In the genomic region with DNA sequence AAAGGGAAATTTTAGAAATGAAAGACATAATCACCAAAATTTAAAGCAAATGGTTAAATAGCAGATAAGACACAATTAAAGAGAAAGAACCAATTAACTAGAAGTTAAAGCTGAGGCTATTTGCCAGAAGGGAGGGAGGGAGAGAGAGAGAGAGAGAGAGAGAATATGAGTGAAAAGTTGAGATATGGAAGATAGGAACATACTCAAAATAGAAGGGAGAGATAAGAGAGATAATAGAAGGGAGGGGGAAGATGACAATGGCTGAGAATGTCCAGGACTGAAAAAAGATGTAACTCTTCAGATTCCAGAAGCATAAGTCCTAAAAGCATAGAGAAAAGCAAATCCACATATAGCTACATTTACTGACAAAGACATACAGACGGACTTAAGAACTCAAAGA, we compare ENCODE assay signal across 26 cellular contexts.
"Had no signal": no experiment of that assay in that cellular context is flagged by ENCODE, and none has a peak within 500 bp of the region (broad histone marks: within the 10 kb centered on the region; RNA-seq: fewer than 3 reads in every experiment).

No MANE protein-coding gene starts in this region.

- H3K27ac ChIP-seq: stomach, suprapubic skin, transverse colon, uterus had no signal

- H3K4me3 ChIP-seq: mucosa of descending colon, stomach, suprapubic skin, transverse colon, uterus had no signal

- H3K4me3 Mint-ChIP-seq: activated naive CD8-positive, alpha-beta T cell treated with anti-CD3 and anti-CD28 coated beads, Interleukin-2, amount 10 ng/mL, durations not matched to agents 7 days and 5 days; activated T-cell treated with anti-CD3 and anti-CD28 coated beads, Interleukin-2, amount 50 U/mL, for 4 hours; dendritic cell treated with granulocyte-macrophage colony-stimulating factor and Interleukin-4, amounts not matched to agents 40 ng/mL and 50 ng/mL, for 4 days; memory B cell; neural crest cell; stimulated activated memory B cell treated with anti-CD40 and anti-IgM and Interleukin-4, amounts not matched to agents 10 μg/mL and 1 μg/mL and 100 μg/mL, for 72 hours had no signal

- H3K27ac Mint-ChIP-seq: activated naive CD8-positive, alpha-beta T cell treated with anti-CD3 and anti-CD28 coated beads, Interleukin-2, amount 10 ng/mL, durations not matched to agents 7 days and 5 days; activated T-helper 2 cell treated with anti-CD3 and anti-CD28 coated beads, Interferon-gamma antibody, Interleukin-2, Interleukin-4, amounts not matched to agents 10 μg/mL and 5 μg/mL and 100 μg/mL, durations not matched to agents 14 hours and 24 hours and 36 hours; dendritic cell treated with granulocyte-macrophage colony-stimulating factor and Interleukin-4, amounts not matched to agents 40 ng/mL and 50 ng/mL, for 4 days; memory B cell; stimulated activated memory B cell treated with anti-CD40 and anti-IgM and Interleukin-4, amounts not matched to agents 10 μg/mL and 1 μg/mL and 100 μg/mL, for 72 hours had no signal

- H3K27me3 Mint-ChIP-seq: activated naive CD8-positive, alpha-beta T cell treated with anti-CD3 and anti-CD28 coated beads, Interleukin-2, amount 10 ng/mL, durations not matched to agents 7 days and 5 days; dendritic cell treated with granulocyte-macrophage colony-stimulating factor and Interleukin-4, amounts not matched to agents 40 ng/mL and 50 ng/mL, for 4 days had no signal

- DNase-seq: activated CD4-positive, alpha-beta T cell treated with anti-CD3 and anti-CD28 coated beads for 4 hours; activated CD4-positive, alpha-beta T cell treated with anti-CD3 and anti-CD28 coated beads, Interleukin-2, amount 50 U/mL, for 48 hours; activated CD4-positive, CD25-positive, alpha-beta regulatory T cell; activated CD8-positive, alpha-beta memory T cell treated with anti-CD3 and anti-CD28 coated beads, Interleukin-2, amount 50 U/mL, for 48 hours; activated naive CD4-positive, alpha-beta T cell; activated naive CD8-positive, alpha-beta T cell treated with anti-CD3 and anti-CD28 coated beads, Interleukin-2, amount 10 ng/mL, durations not matched to agents 7 days and 5 days; activated T-cell treated with anti-CD3 and anti-CD28 coated beads, Interleukin-2, amount 50 U/mL, for 4 hours; effector CD4-positive, alpha-beta T cell; foreskin melanocyte; hippocampal formation; mucosa of descending colon; occipital lobe; posterior cingulate gyrus; small intestine; stimulated activated CD4-positive, alpha-beta T cell treated with anti-CD3 and anti-CD28 coated beads, Interleukin-15, amount 100 ng/mL, for 24 hours; stomach; SW 1271; transverse colon; uterus had no signal

- H3K36me3 ChIP-seq: stomach, suprapubic skin, transverse colon, uterus had no signal

- ATAC-seq: activated T-cell treated with anti-CD3 and anti-CD28 coated beads, Interleukin-2, amount 50 U/mL, for 4 hours; mucosa of descending colon; sciatic nerve; stimulated activated memory B cell treated with anti-CD40 and anti-IgM and Interleukin-4, amounts not matched to agents 10 μg/mL and 1 μg/mL and 100 μg/mL, for 72 hours had no signal

- H3K4me1 ChIP-seq: transverse colon, uterus had no signal

- H3K9me3 ChIP-seq: mucosa of descending colon, suprapubic skin, uterus had no signal

- H3K27me3 ChIP-seq: stomach, suprapubic skin, transverse colon, uterus had no signal

- H3K4me1 Mint-ChIP-seq: memory B cell; neural crest cell; stimulated activated memory B cell treated with anti-CD40 and anti-IgM and Interleukin-4, amounts not matched to agents 10 μg/mL and 1 μg/mL and 100 μg/mL, for 72 hours had no signal
